Comparison of ENCODE assay signal across 9 cellular contexts in genomic region chr5:180072256-180072548, GRCh38. TPM values are rescaled to one million over a fixed set of nuclear protein-coding genes. Genes with fewer than 3 reads are reported as not detected.
DNase-seq lines count a peak whose midpoint lies in the region; ATAC-seq and TF ChIP-seq lines count a peak whose summit lies in the region.
"Had no signal": no experiment of that assay in that cellular context is flagged by ENCODE, and none has a peak within 500 bp of the region (broad histone marks: within the 10 kb centered on the region; RNA-seq: fewer than 3 reads in every experiment).

No MANE protein-coding gene starts in this region.

- H3K9me2 ChIP-seq in neural cell (ENCODE audit: insufficient read depth, low read length): no peaks in the 10 kb centered on the region

- in situ Hi-C loops in ACHN (cut with HindIII; ENCODE audit: low pct_ligation_motif_present, low pct_unique_long_range_greater_than_20kb, low sequenced_read_pairs): no loop called here

- H3K4me3 Mint-ChIP-seq in stimulated activated naive CD8-positive, alpha-beta T cell treated with anti-CD3 and anti-CD28 coated beads, Interleukin-15, Interleukin-2, amounts not matched to agents 100 ng/mL and 50 ng/mL, for 24 hours: peak overlapping the region; percentile 59
- peak overlapping the region; percentile 80 for H3K4me3 Mint-ChIP-seq in central memory CD8-positive, alpha-beta T cell

- H3K36me3 ChIP-seq in neural cell (ENCODE audit: insufficient read depth, low read length): no peaks in the 10 kb centered on the region
- H3K36me3 ChIP-seq: SJSA1 had no signal

- H3K27ac ChIP-seq in neural cell (ENCODE audit: low read length): peak overlapping the region; percentile 90
- H3K27ac ChIP-seq: SJSA1 had no signal

- H3K27me3 Mint-ChIP-seq in stimulated activated naive CD8-positive, alpha-beta T cell treated with anti-CD3 and anti-CD28 coated beads, Interleukin-15, Interleukin-2, amounts not matched to agents 100 ng/mL and 50 ng/mL, for 24 hours: no peaks in the 10 kb centered on the region
- no peaks in the 10 kb centered on the region for H3K27me3 Mint-ChIP-seq in central memory CD8-positive, alpha-beta T cell

- DNase-seq in stimulated activated naive CD8-positive, alpha-beta T cell treated with anti-CD3 and anti-CD28 coated beads, Interleukin-15, Interleukin-2, amounts not matched to agents 100 U/mL and 50 U/mL, for 24 hours: no peak
- DNase-seq in central memory CD8-positive, alpha-beta T cell (ENCODE audit: low spot score in 2 of 2): no peak
- DNase-seq in GM19240 (ENCODE audit: insufficient read length, low spot score): no peak
- DNase-seq in ACHN: no peak
- DNase-seq in NCI-H1694 (lab: John Stamatoyannopoulos, UW): no peak

- H3K9me3 ChIP-seq in neural cell (ENCODE audit: low read length): no peaks in the 10 kb centered on the region

- H3K36me3 Mint-ChIP-seq in stimulated activated naive CD8-positive, alpha-beta T cell treated with anti-CD3 and anti-CD28 coated beads, Interleukin-15, Interleukin-2, amounts not matched to agents 100 ng/mL and 50 ng/mL, for 24 hours (ENCODE audit: low read depth): no peaks in the 10 kb centered on the region
- H3K36me3 Mint-ChIP-seq in central memory CD8-positive, alpha-beta T cell (ENCODE audit: insufficient read depth): peaks cover 2% of the 10 kb centered on the region

- ATAC-seq in stimulated activated naive CD8-positive, alpha-beta T cell treated with anti-CD3 and anti-CD28 coated beads, Interleukin-15, Interleukin-2, amounts not matched to agents 100 U/mL and 50 U/mL, for 24 hours: no peak
- no peak for ATAC-seq in central memory CD8-positive, alpha-beta T cell (replicated peaks; ENCODE audit: extremely low read depth, poor library complexity, severe bottlenecking)
- ATAC-seq in HG03442 (IDR thresholded peaks at IDR 0.05; ENCODE audit: unreplicated experiment): no peak

- no peak overlapping the region for H3K27ac Mint-ChIP-seq in stimulated activated naive CD8-positive, alpha-beta T cell treated with anti-CD3 and anti-CD28 coated beads, Interleukin-15, Interleukin-2, amounts not matched to agents 100 ng/mL and 50 ng/mL, for 24 hours
- peak overlapping the region; percentile 70 for H3K27ac Mint-ChIP-seq in central memory CD8-positive, alpha-beta T cell (ENCODE audit: low read depth)

- H2AFZ ChIP-seq in neural cell (ENCODE audit: low read depth, low read length): no peak overlapping the region

- peaks cover 40% of the 10 kb centered on the region for H3K79me2 ChIP-seq in neural cell (replicated peaks; ENCODE audit: insufficient read depth, low read length)

- H4K20me1 ChIP-seq in neural cell (ENCODE audit: insufficient read depth): peaks cover 11% of the 10 kb centered on the region

- no peak for TF ChIP-seq EP300 in neural cell (conservative IDR thresholded peaks at IDR 0.05; ENCODE audit: poor library complexity, severe bottlenecking)

- H3K9me3 Mint-ChIP-seq in stimulated activated naive CD8-positive, alpha-beta T cell treated with anti-CD3 and anti-CD28 coated beads, Interleukin-15, Interleukin-2, amounts not matched to agents 100 ng/mL and 50 ng/mL, for 24 hours: peaks cover 3% of the 10 kb centered on the region
- no peaks in the 10 kb centered on the region for H3K9me3 Mint-ChIP-seq in central memory CD8-positive, alpha-beta T cell

- H3K4me3 ChIP-seq in neural cell (ENCODE audit: low read length): peak overlapping the region; percentile 96

- no peak for TF ChIP-seq RAD21 in neural cell (conservative IDR thresholded peaks at IDR 0.05)

- no peak for TF ChIP-seq CTCF in neural cell (IDR thresholded peaks at IDR 0.05; ENCODE audit: poor library complexity, severe bottlenecking)

- peak overlapping the region; percentile 45 for H3K4me2 ChIP-seq in neural cell (ENCODE audit: low read length)

- H3K9ac ChIP-seq in neural cell (ENCODE audit: low read length): peak overlapping the region; percentile 97

- no peaks in the 10 kb centered on the region for H3F3A ChIP-seq in neural cell (ENCODE audit: insufficient read depth, low read length, poor library complexity, severe bottlenecking)

- no peaks in the 10 kb centered on the region for H3K27me3 ChIP-seq in neural cell (ENCODE audit: insufficient read depth, low read depth, low read length)

- peaks cover 24% of the 10 kb centered on the region for H3K4me1 Mint-ChIP-seq in stimulated activated naive CD8-positive, alpha-beta T cell treated with anti-CD3 and anti-CD28 coated beads, Interleukin-15, Interleukin-2, amounts not matched to agents 100 ng/mL and 50 ng/mL, for 24 hours (ENCODE audit: low read depth)
- H3K4me1 Mint-ChIP-seq in central memory CD8-positive, alpha-beta T cell: peaks cover 22% of the 10 kb centered on the region

TF ChIP-seq in neural cell, 6 proteins besides CTCF, POLR2A, EP300 and RAD21:
- TF ChIP-seq REST (IDR thresholded peaks at IDR 0.05; ENCODE audit: borderline replicate concordance): peak; percentile 12
- no peak for TF ChIP-seq POLR2AphosphoS5 (IDR thresholded peaks at IDR 0.05)
TF ChIP-seq in neural cell: peak in this region for 1.

RNA-seq across cellular contexts. Expression of gene RNF130, which starts 0.6 kb away (rescaled TPM):
- polyA plus RNA-seq in neural cell: 48.7 and 62.8 TPM in 2 replicates
- polyA minus RNA-seq in neural cell: 110 and 143 TPM in 2 replicates
